25 cellular contexts compared by ENCODE assay signal in the genomic region with DNA sequence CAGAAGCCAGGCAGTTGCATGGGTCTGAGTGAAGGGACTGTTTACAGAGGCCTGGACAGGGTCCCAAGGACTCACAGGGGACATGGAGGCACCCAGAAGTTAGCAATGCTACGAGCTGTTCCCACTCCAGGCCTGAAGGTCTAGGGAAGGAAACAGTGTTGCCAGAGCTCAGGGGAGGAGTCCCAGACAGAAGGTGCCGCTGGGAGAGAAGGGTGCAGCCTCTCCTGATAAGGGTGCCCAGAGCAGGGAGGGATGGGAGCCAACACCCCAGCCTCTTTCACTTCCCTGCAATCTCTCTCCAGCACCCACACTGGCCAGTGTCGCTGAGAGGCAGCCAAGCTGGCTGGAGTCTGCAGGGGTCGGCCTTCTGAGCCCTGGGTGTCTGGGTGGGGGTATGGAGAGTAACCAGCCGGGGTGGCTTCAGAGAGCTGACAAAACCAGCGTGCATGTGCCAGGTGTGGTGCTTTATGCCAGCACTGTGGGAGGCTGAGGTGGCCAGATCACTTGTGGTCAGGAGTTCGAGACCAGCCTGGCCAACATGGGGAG.
"Had no signal": no experiment of that assay in that cellular context is flagged by ENCODE, and none has a peak within 500 bp of the region (broad histone marks: within the 10 kb centered on the region; RNA-seq: fewer than 3 reads in every experiment).

No MANE protein-coding gene starts in this region.

- H3K9me3 ChIP-seq: ascending aorta, body of pancreas had no signal

- H3K36me3 ChIP-seq: ascending aorta had no signal

- H3K4me3 ChIP-seq: ascending aorta, body of pancreas had no signal

- FAIRE-seq: RCC 7860 had no signal

- H3K27me3 ChIP-seq: ascending aorta had no signal

- H3K27ac ChIP-seq: ascending aorta, body of pancreas had no signal

- ATAC-seq: activated CD8-positive, alpha-beta T cell treated with anti-CD3 and anti-CD28 coated beads, Interleukin-2, amount 10 ng/mL, durations not matched to agents 7 days and 5 days; activated naive CD4-positive, alpha-beta T cell treated with anti-CD3 and anti-CD28 coated beads, Interleukin-2, amount 50 U/mL, for 72 hours; activated naive CD8-positive, alpha-beta T cell treated with anti-CD3 and anti-CD28 coated beads, Interleukin-2, amount 50 U/mL, for 24 hours; activated T-cell treated with anti-CD3 and anti-CD28 coated beads, Interleukin-2, amount 50 U/mL, for 4 hours; body of pancreas; T-helper 17 cell; WTC11 had no signal

- DNase-seq: activated CD4-positive, alpha-beta T cell treated with anti-CD3 and anti-CD28 coated beads for 48 hours; activated CD4-positive, alpha-beta T cell treated with anti-CD3 and anti-CD28 coated beads, Interleukin-2, amount 50 U/mL, for 4 hours; activated CD4-positive, CD25-positive, alpha-beta regulatory T cell treated with anti-CD3 and anti-CD28 coated beads, Interleukin-2, amount 50 U/mL, for 72 hours; activated CD8-positive, alpha-beta T cell treated with anti-CD3 and anti-CD28 coated beads, Interleukin-2, amount 10 ng/mL, durations not matched to agents 7 days and 5 days; activated effector memory CD4-positive, alpha-beta T cell treated with anti-CD3 and anti-CD28 coated beads, Interleukin-2, amount 50 U/mL, for 16 hours; activated naive CD4-positive, alpha-beta T cell treated with Interleukin-2 at 50 U/mL for 16 hours; activated naive CD8-positive, alpha-beta T cell treated with anti-CD3 and anti-CD28 coated beads, Interleukin-2, amount 50 U/mL, for 24 hours; activated T-cell treated with anti-CD3 and anti-CD28 coated beads, Interleukin-2, amount 50 U/mL, for 4 hours; amniotic stem cell; body of pancreas; KG1; NCI-H1092; NCI-H1417; NCI-H1930; NCI-H2171; NCI-H226; NCI-H526; NCI-H774; SIG-M5; T-helper 17 cell; T-helper 9 cell had no signal
